ENCODE assay signal across 14 cellular contexts in the genomic region with DNA sequence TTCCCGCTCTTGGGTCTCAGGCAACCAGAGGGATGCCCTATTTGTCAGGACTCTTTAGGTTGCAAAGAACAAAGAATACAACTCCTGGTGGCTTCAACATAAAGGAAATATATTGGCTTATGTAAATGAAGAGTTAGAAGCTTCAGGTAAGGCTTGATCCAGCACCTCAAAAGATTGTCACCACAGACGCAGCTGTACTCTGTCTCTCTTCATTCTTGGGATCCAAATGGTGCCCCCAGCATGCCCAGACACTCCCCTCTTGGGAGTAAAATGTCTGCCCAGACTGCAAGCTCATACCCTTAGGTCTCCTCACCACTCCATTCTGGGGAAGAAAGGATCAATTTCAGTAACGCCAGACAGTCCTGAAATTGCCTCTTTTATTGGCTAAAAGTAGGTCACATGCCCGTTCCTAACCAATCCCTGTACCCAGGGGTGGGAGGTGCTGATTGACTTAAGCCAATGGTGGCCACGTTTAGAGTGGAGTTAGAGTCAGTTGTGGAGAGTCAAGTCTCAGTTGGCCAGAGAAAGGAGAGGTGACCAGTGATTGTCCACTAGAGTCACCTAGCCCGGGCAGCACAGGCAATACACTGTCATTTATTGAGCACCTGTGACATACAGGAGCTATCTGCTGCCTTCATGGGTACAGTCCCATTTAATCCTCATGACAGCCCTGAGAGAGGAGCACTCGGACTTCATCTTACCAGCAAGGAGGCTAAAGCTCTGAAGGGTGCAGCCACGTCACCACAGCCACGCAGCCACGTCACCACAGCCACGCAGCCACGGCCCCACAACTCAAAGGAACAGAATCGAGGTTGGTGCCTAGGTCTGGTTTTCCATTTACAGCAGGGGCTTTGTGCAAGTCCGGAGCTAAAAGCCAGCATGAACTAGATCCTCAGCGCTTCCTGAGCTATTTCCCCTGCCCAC. TPM values are rescaled to one million over a fixed set of nuclear protein-coding genes. Genes with fewer than 3 reads are reported as not detected.
"Had no signal": no experiment of that assay in that cellular context is flagged by ENCODE, and none has a peak within 500 bp of the region (broad histone marks: within the 10 kb centered on the region; RNA-seq: fewer than 3 reads in every experiment).

No MANE protein-coding gene starts in this region.

- H3K36me3 ChIP-seq: breast epithelium, esophagus muscularis mucosa, thoracic aorta had no signal

- ATAC-seq: activated T-cell treated with anti-CD3 and anti-CD28 coated beads, Interleukin-2, amount 50 U/mL, for 4 hours; naive thymus-derived CD4-positive, alpha-beta T cell; stimulated activated naive CD8-positive, alpha-beta T cell treated with anti-CD3 and anti-CD28 coated beads, Interleukin-15, amount 100 ng/mL, for 72 hours had no signal

- H3K9me3 ChIP-seq: thoracic aorta had no signal

- H3K27ac ChIP-seq: breast epithelium, dorsolateral prefrontal cortex, esophagus muscularis mucosa, thoracic aorta had no signal

- H3K4me1 ChIP-seq: breast epithelium, esophagus muscularis mucosa had no signal

- H3K27me3 ChIP-seq: breast epithelium had no signal

- H3K4me3 ChIP-seq: dorsolateral prefrontal cortex, esophagus muscularis mucosa, lung, thoracic aorta had no signal

- DNase-seq: activated CD4-positive, alpha-beta T cell treated with anti-CD3 and anti-CD28 coated beads, Interleukin-2, amount 50 U/mL, for 1 hour; activated naive CD8-positive, alpha-beta T cell treated with anti-CD3 and anti-CD28 coated beads, Interleukin-2, amount 10 ng/mL, durations not matched to agents 7 days and 5 days; activated T-cell treated with anti-CD3 and anti-CD28 coated beads, Interleukin-2, amount 50 U/mL, for 4 hours; naive thymus-derived CD4-positive, alpha-beta T cell; occipital lobe; stimulated activated CD4-positive, alpha-beta T cell treated with anti-CD3 and anti-CD28 coated beads, Interleukin-4, amount 100 ng/mL, for 4 hours; stimulated activated naive CD8-positive, alpha-beta T cell treated with anti-CD3 and anti-CD28 coated beads, Interleukin-15, amount 100 ng/mL, for 72 hours had no signal

- FAIRE-seq: urothelium cell line had no signal

RNA-seq across cellular contexts. Expression of a gene that starts 19.7 kb away (rescaled TPM):
- total RNA-seq: fibroblast of villous mesenchyme had no signal
